In the genomic region with DNA sequence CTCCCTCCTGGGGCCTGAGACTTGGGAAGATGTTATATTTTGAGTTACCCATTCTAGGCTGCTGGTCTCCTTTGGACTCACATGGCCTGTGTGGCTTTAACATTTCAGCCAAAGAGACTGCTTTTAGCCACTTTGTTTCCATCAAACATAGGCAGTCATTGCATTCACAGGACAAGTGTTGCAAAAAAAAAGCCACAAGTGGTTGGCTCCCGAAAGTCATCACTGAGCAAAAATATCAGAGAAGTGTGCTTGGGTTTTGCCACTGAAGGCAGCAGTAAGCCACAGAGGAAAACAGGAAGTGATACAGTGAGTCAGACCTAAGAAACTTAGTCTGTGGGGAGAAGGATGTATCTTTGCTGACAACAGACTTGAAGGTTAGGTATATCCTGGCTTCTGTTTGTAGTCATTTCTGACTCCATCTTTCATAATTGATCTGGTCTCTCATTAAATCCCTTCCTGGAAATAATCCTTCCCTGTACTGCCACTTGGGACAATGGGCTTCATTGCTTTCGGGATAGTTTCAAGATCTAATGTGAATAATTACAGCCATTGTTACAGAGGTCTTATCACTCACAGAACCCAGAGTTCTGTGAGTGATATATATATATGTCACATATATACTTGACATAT, we compare ENCODE assay signal across 9 cellular contexts.
DNase-seq lines count a peak whose midpoint lies in the region; ATAC-seq and FAIRE-seq lines count a peak whose summit lies in the region.
"Had no signal": no experiment of that assay in that cellular context is flagged by ENCODE, and none has a peak within 500 bp of the region (broad histone marks: within the 10 kb centered on the region; RNA-seq: fewer than 3 reads in every experiment).

No MANE protein-coding gene starts in this region.

- peak; percentile 5 for FAIRE-seq in islet of Langerhans (lab: Jason Lieb, UNC)
- FAIRE-seq: G401.6 had no signal

- H3K36me3 Mint-ChIP-seq in activated naive CD4-positive, alpha-beta T cell treated with anti-CD3 and anti-CD28 coated beads, Interleukin-2, amount 50 U/mL, for 24 hours: no peaks in the 10 kb centered on the region

- H3K27me3 Mint-ChIP-seq in activated naive CD4-positive, alpha-beta T cell treated with anti-CD3 and anti-CD28 coated beads, Interleukin-2, amount 50 U/mL, for 24 hours: no peaks in the 10 kb centered on the region

- DNase-seq in A172 (ENCODE audit: low spot score): peak; percentile 90
- DNase-seq in SIG-M5 (lab: John Stamatoyannopoulos, UW): peak; percentile 100
- peak; percentile 10 to 11 for DNase-seq in stimulated activated CD8-positive, alpha-beta memory T cell treated with anti-CD3 and anti-CD28 coated beads, Interleukin-7, amount 100 ng/mL, for 1 hour (ENCODE audit: low read depth in 2 of 2)
- no peak for DNase-seq in iPS-NIHi11 (ENCODE audit: low spot score)

- ATAC-seq in GM18868 (IDR thresholded peaks at IDR 0.05; ENCODE audit: unreplicated experiment) (peak; percentile 100), HG03066 (IDR thresholded peaks at IDR 0.05; ENCODE audit: low read depth, unreplicated experiment) (peak; percentile 99)

- H3K4me1 Mint-ChIP-seq in activated naive CD4-positive, alpha-beta T cell treated with anti-CD3 and anti-CD28 coated beads, Interleukin-2, amount 50 U/mL, for 24 hours: peaks cover 5% of the 10 kb centered on the region

- H3K9me3 Mint-ChIP-seq in activated naive CD4-positive, alpha-beta T cell treated with anti-CD3 and anti-CD28 coated beads, Interleukin-2, amount 50 U/mL, for 24 hours: no peaks in the 10 kb centered on the region

- peak overlapping the region; percentile 56 for H3K4me3 Mint-ChIP-seq in activated naive CD4-positive, alpha-beta T cell treated with anti-CD3 and anti-CD28 coated beads, Interleukin-2, amount 50 U/mL, for 24 hours

- no peak overlapping the region for H3K27ac Mint-ChIP-seq in activated naive CD4-positive, alpha-beta T cell treated with anti-CD3 and anti-CD28 coated beads, Interleukin-2, amount 50 U/mL, for 24 hours
